ENCODE assay signal across 8 cellular contexts in genomic region chr4:673349-674091, GRCh38. TPM values are rescaled to one million over a fixed set of nuclear protein-coding genes. Genes with fewer than 3 reads are reported as not detected.
DNase-seq lines count a peak whose midpoint lies in the region; ATAC-seq and TF ChIP-seq lines count a peak whose summit lies in the region.

No MANE protein-coding gene starts in this region.

- POLR2A ChIA-PET in AG04450 (lab: Yijun Ruan, JAX) (interaction anchor here (0.8 to 1.4 kb wide), 3 partner anchors 7 to 174 kb away, joined by 3 to 11 read pairs (median 6); no protein-coding TSS in a partner anchor), GM10248 (lab: Yijun Ruan, JAX) (interaction anchor here (0.6 to 0.7 kb wide), 2 partner anchors 248 to 630 kb away, joined by 3 to 6 read pairs; no protein-coding TSS in a partner anchor)

- TF ChIP-seq CTCF in AG04450 (IDR thresholded peaks at IDR 0.05; ENCODE audit: low read depth, low read length), result no peak
- no peak for TF ChIP-seq CTCF in HFFc6 (IDR thresholded peaks at IDR 0.05)
- TF ChIP-seq CTCF in ascending aorta (IDR thresholded peaks at IDR 0.05), result no peak
- TF ChIP-seq CTCF in GM10248 (IDR thresholded peaks at IDR 0.05; ENCODE audit: control extremely low read depth, extremely low read depth, low read depth, missing control alignments), result no peak

- H3K9me3 ChIP-seq in AG04450 (ENCODE audit: control insufficient read depth, insufficient read depth, low read length) (no peaks in the 10 kb centered on the region; the same call in 1 of the 2 replicates), ascending aorta (no peaks in the 10 kb centered on the region), iPS-18a (ENCODE audit: control insufficient read depth, low read depth, low read length) (no peaks in the 10 kb centered on the region)

- no peaks in the 10 kb centered on the region for H3K27me3 ChIP-seq in AG04450 (ENCODE audit: control insufficient read depth, insufficient read depth, low read length)
- H3K27me3 ChIP-seq in ascending aorta, result no peaks in the 10 kb centered on the region
- H3K27me3 ChIP-seq in iPS-18a (ENCODE audit: control insufficient read depth, insufficient read depth, low read length), result no peaks in the 10 kb centered on the region

- H3K27me3 Mint-ChIP-seq in HFFc6 (ENCODE audit: insufficient read depth), result no peaks in the 10 kb centered on the region
- no peaks in the 10 kb centered on the region for H3K27me3 Mint-ChIP-seq in stimulated activated naive CD8-positive, alpha-beta T cell treated with anti-CD3 and anti-CD28 coated beads, Interleukin-15, amount 100 ng/mL, for 72 hours

- H3K4me1 ChIP-seq in ascending aorta (peaks cover 9 to 15% of the 10 kb centered on the region in 2 donors), iPS-18a (ENCODE audit: control insufficient read depth, low read depth, low read length) (no peaks in the 10 kb centered on the region)

- peaks cover 9% of the 10 kb centered on the region for H3K4me1 Mint-ChIP-seq in HFFc6 (ENCODE audit: low read depth)
- peaks cover 36% of the 10 kb centered on the region for H3K4me1 Mint-ChIP-seq in stimulated activated naive CD8-positive, alpha-beta T cell treated with anti-CD3 and anti-CD28 coated beads, Interleukin-15, amount 100 ng/mL, for 72 hours

- H3K4me3 Mint-ChIP-seq in HFFc6, result peak overlapping the region; percentile 91
- H3K4me3 Mint-ChIP-seq in stimulated activated naive CD8-positive, alpha-beta T cell treated with anti-CD3 and anti-CD28 coated beads, Interleukin-15, amount 100 ng/mL, for 72 hours, result peak overlapping the region; percentile 89 to 93

- H3K36me3 ChIP-seq in ascending aorta (peaks cover 18 to 20% of the 10 kb centered on the region in 2 donors), iPS-18a (ENCODE audit: control insufficient read depth, low read depth, low read length) (peaks cover 14% of the 10 kb centered on the region)

- peak overlapping the region; percentile 84 for H3K9ac ChIP-seq in iPS-18a (ENCODE audit: low read length)

- H3K27ac Mint-ChIP-seq in HFFc6, result peak overlapping the region; percentile 75
- H3K27ac Mint-ChIP-seq in stimulated activated naive CD8-positive, alpha-beta T cell treated with anti-CD3 and anti-CD28 coated beads, Interleukin-15, amount 100 ng/mL, for 72 hours, result peak overlapping the region; percentile 85 to 89

- DNase-seq in AG04450 (ENCODE audit: low read depth, low spot score), result no peak
- DNase-seq in HFFc6, result no peak
- DNase-seq in ascending aorta (ENCODE audit: low spot score in 2 of 2), result no peak
- no peak for DNase-seq in stimulated activated naive CD8-positive, alpha-beta T cell treated with anti-CD3 and anti-CD28 coated beads, Interleukin-15, amount 100 ng/mL, for 72 hours
- no peak for DNase-seq in GM10248 (ENCODE audit: extremely low spot score)
- no peak for DNase-seq in NCI-H2171 treated with DMSO at 0.1 percent for 48 hours (lab: John Stamatoyannopoulos, UW)
- no peak for DNase-seq in NCI-H524 (lab: John Stamatoyannopoulos, UW)

- ATAC-seq in stimulated activated naive CD8-positive, alpha-beta T cell treated with anti-CD3 and anti-CD28 coated beads, Interleukin-15, amount 100 ng/mL, for 72 hours, result peak; percentile 4

- CTCF ChIA-PET in AG04450 (lab: Charles Lee) (interaction anchor here (0.6 to 1.3 kb wide), 4 partner anchors 8 to 557 kb away, joined by 3 read pairs; no protein-coding TSS in a partner anchor), GM10248 (lab: Yijun Ruan, JAX) (interaction anchor here (0.7 to 3.2 kb wide), 9 partner anchors 9 to 257 kb away, joined by 3 to 22 read pairs (median 4); no protein-coding TSS in a partner anchor)

- intact Hi-C loops in ascending aorta (cut with DNase I), result loop anchor here (1.0 to 10.0 kb wide), 8 partner anchors 32 to 1041 kb away; partner anchors contain the start of genes GAK, PCGF3, PIGG and SLBP

- H3K9me3 Mint-ChIP-seq in HFFc6, result no peaks in the 10 kb centered on the region
- no peaks in the 10 kb centered on the region for H3K9me3 Mint-ChIP-seq in stimulated activated naive CD8-positive, alpha-beta T cell treated with anti-CD3 and anti-CD28 coated beads, Interleukin-15, amount 100 ng/mL, for 72 hours

- H3K36me3 Mint-ChIP-seq in HFFc6 (ENCODE audit: low read depth), result peaks cover 21% of the 10 kb centered on the region

- H3K27ac ChIP-seq in AG04450 (ENCODE audit: low read depth, low read length), result no peak overlapping the region
- peak overlapping the region; percentile 43 to 92 for H3K27ac ChIP-seq in ascending aorta
- H3K27ac ChIP-seq in iPS-18a (ENCODE audit: low read length), result peak overlapping the region; percentile 50

- H3K4me3 ChIP-seq in AG04450 (ENCODE audit: low read depth, low read length) (peak overlapping the region; percentile 84), ascending aorta (peak overlapping the region; percentile 68 to 92), iPS-18a (ENCODE audit: low read length) (peak overlapping the region; percentile 78)

RNA-seq across cellular contexts. Expression of gene ATP5ME, which starts 0.6 kb away (rescaled TPM):
- polyA plus RNA-seq in AG04450 (2011; rRNA removed), result 262 and 313 TPM in 2 replicates
- polyA minus RNA-seq in AG04450 (2011; rRNA and poly(A)+ RNA removed), result 57.6 and 68.0 TPM in 2 replicates
- 100 to 1,000 TPM; 181 to 374 (median 290) TPM for total RNA-seq in HFFc6 (2021; fragmentation: NEBNext Ultra II Directional; extraction: Animal tissue kit (Norgen Biotek cat#: 25700))
- total RNA-seq in ascending aorta, result not detected

RNA-seq across cellular contexts. Expression of gene MYL5, which starts 0.8 kb away (rescaled TPM):
- polyA plus RNA-seq in AG04450 (2011; rRNA removed), result 12.3 and 13.0 TPM in 2 replicates
- 4.6 and 8.0 TPM in 2 replicates for polyA minus RNA-seq in AG04450 (2011; rRNA and poly(A)+ RNA removed)
- 10 to 100 TPM; 14.2 to 23.0 (median 18.8) TPM for total RNA-seq in HFFc6 (2021; fragmentation: NEBNext Ultra II Directional; extraction: Animal tissue kit (Norgen Biotek cat#: 25700))
- 1.1 TPM for total RNA-seq in ascending aorta

RNA-seq across cellular contexts. Expression of gene SLC49A3, which starts 15.4 kb away (rescaled TPM):
- polyA plus RNA-seq in AG04450 (2011; rRNA removed), result 0.11 TPM in 1 of 2 replicates, not detected in the other
- not detected in 2 replicates for polyA minus RNA-seq in AG04450 (2011; rRNA and poly(A)+ RNA removed)
- under 1 TPM in 5 of 6 experiments, not detected in 1; 0.13 to 0.62 (median 0.21) TPM for total RNA-seq in HFFc6 (2021; fragmentation: NEBNext Ultra II Directional; extraction: Animal tissue kit (Norgen Biotek cat#: 25700))
- 17.7 TPM for total RNA-seq in ascending aorta

RNA-seq across cellular contexts. Expression of gene PCGF3, which starts 32.1 kb away (rescaled TPM):
- 37.2 and 44.2 TPM in 2 replicates for polyA plus RNA-seq in AG04450 (2011; rRNA removed)
- 49.1 and 74.2 TPM in 2 replicates for polyA minus RNA-seq in AG04450 (2011; rRNA and poly(A)+ RNA removed)
- 10 to 100 TPM; 28.5 to 34.5 (median 30.2) TPM for total RNA-seq in HFFc6 (2021; fragmentation: NEBNext Ultra II Directional; extraction: Animal tissue kit (Norgen Biotek cat#: 25700))
- 124 TPM for total RNA-seq in ascending aorta

RNA-seq across cellular contexts. Expression of gene PDE6B, which starts 48.1 kb away (rescaled TPM):
- 0.20 and 0.64 TPM in 2 replicates for polyA plus RNA-seq in AG04450 (2011; rRNA removed)
- 0.46 and 0.52 TPM in 2 replicates for polyA minus RNA-seq in AG04450 (2011; rRNA and poly(A)+ RNA removed)
- not detected for total RNA-seq in HFFc6 (2021; fragmentation: NEBNext Ultra II Directional; extraction: Animal tissue kit (Norgen Biotek cat#: 25700))
- total RNA-seq in ascending aorta, result not detected

Comparison
In these comparisons a context has a peak if more than half of its experiments do, and no peak if none do; other contexts are left out.
1. RNA of gene ATP5ME, which starts 0.6 kb away (total RNA-seq): 181 to 374 TPM in HFFc6; not detected in ascending aorta (single experiment); every median in the first group is over 100 times any median in the second.
2. RNA of gene SLC49A3, which starts 15.4 kb away (total RNA-seq): 17.7 TPM in ascending aorta (single experiment); 0.13 to 0.62 TPM in HFFc6; every median in the first group is over 10 times any median in the second.
3. Peak in every context shown above with its lines, with median percentiles within 50 percentile points of each other: H3K4me3 ChIP-seq.